1 cellular context compared by ENCODE assay signal in the genomic region with DNA sequence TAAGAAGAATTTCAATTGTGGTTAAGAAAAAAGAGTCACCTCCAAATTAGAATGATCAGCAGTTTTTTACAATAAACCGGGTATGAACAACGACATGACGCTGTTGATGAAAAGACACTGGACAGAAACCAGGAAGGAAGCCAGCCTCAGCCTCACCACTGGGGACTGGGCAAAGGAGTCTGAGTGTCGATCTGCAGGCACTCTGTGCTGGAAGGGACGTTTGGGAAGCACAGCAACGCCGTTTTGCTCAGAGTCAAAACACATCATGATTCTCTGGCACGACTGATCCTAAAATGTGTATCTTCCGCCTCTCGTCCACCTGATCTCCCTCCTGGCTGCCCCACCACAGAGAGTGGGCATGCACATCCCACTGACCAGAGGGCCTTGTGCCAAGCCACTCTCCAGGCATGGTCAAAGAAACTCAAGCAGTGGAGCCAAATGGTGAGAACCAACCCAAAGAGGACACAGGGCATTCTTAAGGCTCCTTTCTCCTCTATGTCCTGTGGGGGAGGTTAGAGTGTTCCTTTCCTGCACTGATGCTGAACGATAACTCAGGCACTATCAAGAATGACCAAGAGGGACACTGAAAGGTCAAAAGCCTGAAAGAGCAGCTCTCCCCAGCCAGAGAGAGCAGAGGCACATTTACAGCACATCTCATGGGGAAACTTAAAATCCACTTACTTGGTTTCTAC.
TF ChIP-seq lines count a peak whose summit lies in the region.

No MANE protein-coding gene starts in this region.

TF ChIP-seq in K562, 482 proteins besides CTCF, POLR2A, EP300 and RAD21 (continued from another document and continues in another):
- TF ChIP-seq HIVEP1 (CRISPR knock-in tag; IDR thresholded peaks at IDR 0.05) (no peak), ZNF584 (CRISPR knock-in tag; IDR thresholded peaks at IDR 0.05; ENCODE audit: low read depth) (0 out of 2 replicates have a peak, but pooled peaks have one; percentile 47), NEUROD1 (IDR thresholded peaks at IDR 0.05; ENCODE audit: borderline replicate concordance, low read depth, low read length, partially characterized antibody) (peak; percentile 75), KDM2B (CRISPR knock-in tag; IDR thresholded peaks at IDR 0.05) (no peak), SP1 (CRISPR knock-in tag; IDR thresholded peaks at IDR 0.05) (no peak), NONO (IDR thresholded peaks at IDR 0.05; ENCODE audit: low read depth in 2 of 2, low read length in 1 of 2) (0 out of 4 replicates have a peak, but pooled peaks of 1 of the 2 experiments have one; percentile 32), ZNF24 (IDR thresholded peaks at IDR 0.05) (peak; percentile 47; the same call in 1 of the 2 replicates), ZBTB1 (CRISPR knock-in tag; IDR thresholded peaks at IDR 0.05; ENCODE audit: borderline replicate concordance, low read depth) (no peak), SMAD4 (CRISPR knock-in tag; conservative IDR thresholded peaks at IDR 0.05) (peak; percentile 86), ZBTB8A (IDR thresholded peaks at IDR 0.05; ENCODE audit: partially characterized antibody) (no peak), ATF3 (IDR thresholded peaks at IDR 0.05) (no peak), ATF3 (CRISPR knock-in tag; conservative IDR thresholded peaks at IDR 0.05) (peak; percentile 21; the same call in 1 of the 2 replicates), KLF16 (IDR thresholded peaks at IDR 0.05) (peak; percentile 77), DACH1 (IDR thresholded peaks at IDR 0.05; ENCODE audit: partially characterized antibody) (no peak), ZNF146 (CRISPR knock-in tag; IDR thresholded peaks at IDR 0.05; ENCODE audit: unreplicated experiment) (no peak), BMI1 (IDR thresholded peaks at IDR 0.05; ENCODE audit: low read length) (no peak), HMG20A (CRISPR knock-in tag; conservative IDR thresholded peaks at IDR 0.05) (no peak), HEY1 (CRISPR knock-in tag; IDR thresholded peaks at IDR 0.05; ENCODE audit: borderline replicate concordance) (no peak), XRCC4 (IDR thresholded peaks at IDR 0.05; ENCODE audit: extremely low read depth, insufficient read depth, insufficient read length) (no peak), CGGBP1 (CRISPR knock-in tag; IDR thresholded peaks at IDR 0.05) (no peak), POLR2H (tag; IDR thresholded peaks at IDR 0.05; ENCODE audit: low read depth) (no peak), LEF1 (IDR thresholded peaks at IDR 0.05) (peak; percentile 99), PRMT5 (CRISPR knock-in tag; IDR thresholded peaks at IDR 0.05) (no peak), ZNF263 (CRISPR knock-in tag; IDR thresholded peaks at IDR 0.05; ENCODE audit: borderline replicate concordance) (no peak), ZNF507 (tag; conservative IDR thresholded peaks at IDR 0.05) (no peak), ZNF780A (CRISPR knock-in tag; IDR thresholded peaks at IDR 0.05) (0 out of 2 replicates have a peak, but pooled peaks have one; percentile 23), JUN (IDR thresholded peaks at IDR 0.05; ENCODE audit: borderline replicate concordance, low read depth, low read length) (0 out of 2 replicates have a peak, but pooled peaks have one; percentile 19), JUN (CRISPR knock-in tag; IDR thresholded peaks at IDR 0.05; ENCODE audit: borderline replicate concordance) (no peak), STAT5A (IDR thresholded peaks at IDR 0.05; ENCODE audit: borderline replicate concordance, low read length) (peak; percentile 63; the same call in 1 of the 2 replicates), ZNF140 (CRISPR knock-in tag; IDR thresholded peaks at IDR 0.05) (no peak), ZNF764 (CRISPR knock-in tag; IDR thresholded peaks at IDR 0.05; ENCODE audit: low read depth) (no peak), PTTG1 (tag; IDR thresholded peaks at IDR 0.05; ENCODE audit: low read depth) (no peak), SMAD1 (IDR thresholded peaks at IDR 0.05; ENCODE audit: low read depth, low read length, partially characterized antibody) (peak; percentile 43), MTA1 (IDR thresholded peaks at IDR 0.05; ENCODE audit: borderline replicate concordance) (peak; percentile 74), ZNF707 (CRISPR knock-in tag; conservative IDR thresholded peaks at IDR 0.05) (no peak), PURB (CRISPR knock-in tag; IDR thresholded peaks at IDR 0.05; ENCODE audit: low read depth) (no peak), SPI1 (IDR thresholded peaks at IDR 0.05; ENCODE audit: borderline replicate concordance, low read depth, low read length) (0 out of 2 replicates have a peak, but pooled peaks have one; percentile 16), LARP7 (IDR thresholded peaks at IDR 0.05) (no peak; the same call in 1 of the 2 replicates), ZBTB49 (CRISPR knock-in tag; IDR thresholded peaks at IDR 0.05; ENCODE audit: borderline replicate concordance) (no peak), ZNF384 (IDR thresholded peaks at IDR 0.05; ENCODE audit: low read depth, low read length) (no peak), E2F5 (CRISPR knock-in tag; IDR thresholded peaks at IDR 0.05) (no peak), ESRRB (CRISPR knock-in tag; IDR thresholded peaks at IDR 0.05; ENCODE audit: borderline replicate concordance) (no peak), NCOA1 (IDR thresholded peaks at IDR 0.05; ENCODE audit: low read depth) (peak; percentile 69; the same call in 1 of the 2 replicates), CAMTA2 (CRISPR knock-in tag; conservative IDR thresholded peaks at IDR 0.05) (0 out of 2 replicates have a peak, but pooled peaks have one; percentile 69), ZNF175 (CRISPR knock-in tag; IDR thresholded peaks at IDR 0.05; ENCODE audit: low read depth) (peak; percentile 69), BDP1 (IDR thresholded peaks at IDR 0.05; ENCODE audit: insufficient read depth, insufficient read length) (no peak), UBTF (IDR thresholded peaks at IDR 0.05; ENCODE audit: borderline replicate concordance in 1 of 2, low read depth in 2 of 2, low read length in 2 of 2) (peak in 1 of 2 experiments; percentile 73; a peak in 1 of 4 replicates), ZNF644 (tag; IDR thresholded peaks at IDR 0.05; ENCODE audit: low read depth) (peak; percentile 74), BCOR (IDR thresholded peaks at IDR 0.05) (peak; percentile 65), ZNF561 (CRISPR knock-in tag; conservative IDR thresholded peaks at IDR 0.05) (no peak), VEZF1 (CRISPR knock-in tag; IDR thresholded peaks at IDR 0.05) (peak; percentile 29; the same call in 1 of the 2 replicates), ATF1 (CRISPR knock-in tag; IDR thresholded peaks at IDR 0.05) (no peak), ATF1 (tag; IDR thresholded peaks at IDR 0.05) (peak; percentile 62)
- TF ChIP-seq, protein P1, sequence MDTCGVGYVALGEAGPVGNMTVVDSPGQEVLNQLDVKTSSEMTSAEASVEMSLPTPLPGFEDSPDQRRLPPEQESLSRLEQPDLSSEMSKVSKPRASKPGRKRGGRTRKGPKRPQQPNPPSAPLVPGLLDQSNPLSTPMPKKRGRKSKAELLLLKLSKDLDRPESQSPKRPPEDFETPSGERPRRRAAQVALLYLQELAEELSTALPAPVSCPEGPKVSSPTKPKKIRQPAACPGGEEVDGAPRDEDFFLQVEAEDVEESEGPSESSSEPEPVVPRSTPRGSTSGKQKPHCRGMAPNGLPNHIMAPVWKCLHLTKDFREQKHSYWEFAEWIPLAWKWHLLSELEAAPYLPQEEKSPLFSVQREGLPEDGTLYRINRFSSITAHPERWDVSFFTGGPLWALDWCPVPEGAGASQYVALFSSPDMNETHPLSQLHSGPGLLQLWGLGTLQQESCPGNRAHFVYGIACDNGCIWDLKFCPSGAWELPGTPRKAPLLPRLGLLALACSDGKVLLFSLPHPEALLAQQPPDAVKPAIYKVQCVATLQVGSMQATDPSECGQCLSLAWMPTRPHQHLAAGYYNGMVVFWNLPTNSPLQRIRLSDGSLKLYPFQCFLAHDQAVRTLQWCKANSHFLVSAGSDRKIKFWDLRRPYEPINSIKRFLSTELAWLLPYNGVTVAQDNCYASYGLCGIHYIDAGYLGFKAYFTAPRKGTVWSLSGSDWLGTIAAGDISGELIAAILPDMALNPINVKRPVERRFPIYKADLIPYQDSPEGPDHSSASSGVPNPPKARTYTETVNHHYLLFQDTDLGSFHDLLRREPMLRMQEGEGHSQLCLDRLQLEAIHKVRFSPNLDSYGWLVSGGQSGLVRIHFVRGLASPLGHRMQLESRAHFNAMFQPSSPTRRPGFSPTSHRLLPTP (IDR thresholded peaks at IDR 0.05; ENCODE audit: borderline replicate concordance, extremely low read depth, insufficient read length) = no peak
- TF ChIP-seq, protein P2, sequence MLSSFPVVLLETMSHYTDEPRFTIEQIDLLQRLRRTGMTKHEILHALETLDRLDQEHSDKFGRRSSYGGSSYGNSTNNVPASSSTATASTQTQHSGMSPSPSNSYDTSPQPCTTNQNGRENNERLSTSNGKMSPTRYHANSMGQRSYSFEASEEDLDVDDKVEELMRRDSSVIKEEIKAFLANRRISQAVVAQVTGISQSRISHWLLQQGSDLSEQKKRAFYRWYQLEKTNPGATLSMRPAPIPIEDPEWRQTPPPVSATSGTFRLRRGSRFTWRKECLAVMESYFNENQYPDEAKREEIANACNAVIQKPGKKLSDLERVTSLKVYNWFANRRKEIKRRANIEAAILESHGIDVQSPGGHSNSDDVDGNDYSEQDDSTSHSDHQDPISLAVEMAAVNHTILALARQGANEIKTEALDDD (IDR thresholded peaks at IDR 0.05) = peak; percentile 71; the same call in 1 of the 2 replicates
- TF ChIP-seq, protein P3, sequence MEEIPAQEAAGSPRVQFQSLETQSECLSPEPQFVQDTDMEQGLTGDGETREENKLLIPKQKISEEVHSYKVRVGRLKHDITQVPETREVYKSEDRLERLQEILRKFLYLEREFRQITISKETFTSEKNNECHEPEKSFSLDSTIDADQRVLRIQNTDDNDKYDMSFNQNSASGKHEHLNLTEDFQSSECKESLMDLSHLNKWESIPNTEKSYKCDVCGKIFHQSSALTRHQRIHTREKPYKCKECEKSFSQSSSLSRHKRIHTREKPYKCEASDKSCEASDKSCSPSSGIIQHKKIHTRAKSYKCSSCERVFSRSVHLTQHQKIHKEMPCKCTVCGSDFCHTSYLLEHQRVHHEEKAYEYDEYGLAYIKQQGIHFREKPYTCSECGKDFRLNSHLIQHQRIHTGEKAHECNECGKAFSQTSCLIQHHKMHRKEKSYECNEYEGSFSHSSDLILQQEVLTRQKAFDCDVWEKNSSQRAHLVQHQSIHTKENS (CRISPR knock-in tag; IDR thresholded peaks at IDR 0.05) = no peak
